ENCODE assay signal across 1 cellular context in the genomic region with DNA sequence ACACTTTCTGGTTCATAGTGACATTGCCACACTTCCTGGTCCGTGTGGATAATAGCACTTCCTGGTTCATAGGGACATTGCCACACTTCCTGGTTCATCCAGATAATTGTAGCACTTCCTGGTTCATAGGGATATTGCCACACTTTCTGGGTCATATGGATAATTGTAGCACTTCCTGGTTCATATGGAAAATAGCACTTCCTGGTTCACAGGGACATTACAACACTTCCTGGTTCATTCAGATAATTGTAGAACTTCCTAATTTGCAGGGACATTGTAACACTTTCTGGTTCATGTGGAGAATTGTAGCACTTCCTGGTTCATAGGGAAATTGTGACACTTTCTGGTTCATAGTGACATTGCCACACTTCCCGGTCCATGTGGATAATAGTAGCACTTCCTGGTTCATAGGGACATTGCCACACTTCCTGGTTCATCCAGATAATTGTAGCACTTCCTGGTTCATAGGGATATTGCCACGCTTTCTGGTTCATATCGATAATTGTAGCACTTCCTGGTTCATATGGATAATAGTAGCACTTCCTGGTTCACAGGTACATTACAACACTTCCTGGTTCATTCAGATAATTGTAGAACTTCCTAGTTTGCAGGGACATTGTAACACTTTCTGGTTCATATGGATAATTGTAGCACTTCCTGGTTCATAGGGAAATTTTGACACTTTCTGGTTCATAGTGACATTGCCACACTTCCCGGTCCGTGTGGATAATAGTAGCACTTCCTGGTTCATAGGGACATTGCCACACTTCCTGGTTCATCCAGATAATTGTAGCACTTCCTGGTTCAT.
TF ChIP-seq lines count a peak whose summit lies in the region.

No MANE protein-coding gene starts in this region.

TF ChIP-seq in HEK293, 187 proteins besides CTCF, POLR2A, EP300 and RAD21 (continued from another document):
- TF ChIP-seq, protein P1, sequence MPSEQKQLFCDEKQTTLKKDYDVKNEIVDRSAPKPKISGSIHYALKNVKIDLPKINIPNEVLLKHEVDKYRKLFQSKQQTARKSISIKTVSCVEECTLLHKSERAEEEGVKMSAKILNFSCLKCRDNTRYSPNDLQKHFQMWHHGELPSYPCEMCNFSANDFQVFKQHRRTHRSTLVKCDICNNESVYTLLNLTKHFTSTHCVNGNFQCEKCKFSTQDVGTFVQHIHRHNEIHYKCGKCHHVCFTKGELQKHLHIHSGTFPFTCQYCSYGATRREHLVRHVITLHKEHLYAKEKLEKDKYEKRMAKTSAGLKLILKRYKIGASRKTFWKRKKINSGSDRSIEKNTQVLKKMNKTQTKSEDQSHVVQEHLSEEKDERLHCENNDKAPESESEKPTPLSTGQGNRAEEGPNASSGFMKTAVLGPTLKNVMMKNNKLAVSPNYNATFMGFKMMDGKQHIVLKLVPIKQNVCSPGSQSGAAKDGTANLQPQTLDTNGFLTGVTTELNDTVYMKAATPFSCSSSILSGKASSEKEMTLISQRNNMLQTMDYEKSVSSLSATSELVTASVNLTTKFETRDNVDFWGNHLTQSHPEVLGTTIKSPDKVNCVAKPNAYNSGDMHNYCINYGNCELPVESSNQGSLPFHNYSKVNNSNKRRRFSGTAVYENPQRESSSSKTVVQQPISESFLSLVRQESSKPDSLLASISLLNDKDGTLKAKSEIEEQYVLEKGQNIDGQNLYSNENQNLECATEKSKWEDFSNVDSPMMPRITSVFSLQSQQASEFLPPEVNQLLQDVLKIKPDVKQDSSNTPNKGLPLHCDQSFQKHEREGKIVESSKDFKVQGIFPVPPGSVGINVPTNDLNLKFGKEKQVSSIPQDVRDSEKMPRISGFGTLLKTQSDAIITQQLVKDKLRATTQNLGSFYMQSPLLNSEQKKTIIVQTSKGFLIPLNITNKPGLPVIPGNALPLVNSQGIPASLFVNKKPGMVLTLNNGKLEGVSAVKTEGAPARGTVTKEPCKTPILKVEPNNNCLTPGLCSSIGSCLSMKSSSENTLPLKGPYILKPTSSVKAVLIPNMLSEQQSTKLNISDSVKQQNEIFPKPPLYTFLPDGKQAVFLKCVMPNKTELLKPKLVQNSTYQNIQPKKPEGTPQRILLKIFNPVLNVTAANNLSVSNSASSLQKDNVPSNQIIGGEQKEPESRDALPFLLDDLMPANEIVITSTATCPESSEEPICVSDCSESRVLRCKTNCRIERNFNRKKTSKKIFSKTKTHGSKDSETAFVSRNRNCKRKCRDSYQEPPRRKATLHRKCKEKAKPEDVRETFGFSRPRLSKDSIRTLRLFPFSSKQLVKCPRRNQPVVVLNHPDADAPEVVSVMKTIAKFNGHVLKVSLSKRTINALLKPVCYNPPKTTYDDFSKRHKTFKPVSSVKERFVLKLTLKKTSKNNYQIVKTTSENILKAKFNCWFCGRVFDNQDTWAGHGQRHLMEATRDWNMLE (tag by site-specific recombination; conservative IDR thresholded peaks at IDR 0.05; ENCODE audit: low read depth), result peak; percentile 59
